21 cellular contexts compared by ENCODE assay signal in the genomic region with DNA sequence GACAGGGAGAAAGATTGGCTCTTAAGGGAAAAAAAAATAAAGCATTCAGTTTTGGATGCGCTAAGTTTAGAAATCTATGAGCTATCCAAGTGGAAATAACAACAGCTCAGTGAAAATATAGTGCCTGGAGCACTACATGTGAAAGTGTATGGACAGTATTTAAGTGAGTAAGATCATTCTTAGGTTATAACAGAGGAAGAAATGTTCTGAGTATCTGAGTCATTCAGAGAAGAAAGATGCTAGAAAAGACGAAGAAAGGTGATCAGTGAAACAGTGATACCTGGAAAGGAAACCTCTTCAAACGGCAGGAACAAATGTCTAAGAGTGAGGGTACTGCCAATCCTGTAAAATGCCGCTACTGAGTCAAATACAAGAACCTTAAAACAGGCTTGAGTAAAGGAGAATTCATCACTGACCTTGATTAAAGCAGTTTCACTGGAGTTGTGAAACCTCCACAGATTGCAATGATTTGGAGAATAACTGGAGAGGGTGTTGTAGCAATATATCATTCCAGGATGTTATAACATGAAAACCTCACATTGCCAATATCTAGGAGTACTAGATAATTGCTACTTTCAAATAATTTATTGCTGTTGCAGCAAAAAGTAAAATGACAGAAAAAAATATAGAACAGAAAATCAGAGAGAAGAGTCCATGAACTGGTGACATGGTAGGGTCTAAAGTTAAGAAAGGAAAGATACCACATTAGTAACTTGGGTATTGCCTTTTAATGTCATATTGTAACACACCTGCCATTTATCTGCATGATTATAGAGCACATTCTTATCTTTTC.
"Had no signal": no experiment of that assay in that cellular context is flagged by ENCODE, and none has a peak within 500 bp of the region (broad histone marks: within the 10 kb centered on the region; RNA-seq: fewer than 3 reads in every experiment).

No MANE protein-coding gene starts in this region.

- H3K27ac ChIP-seq: dorsolateral prefrontal cortex, hepatocyte, neural progenitor cell, ovary had no signal

- H3K9me3 ChIP-seq: ovary had no signal

- DNase-seq: cortex of kidney; dorsolateral prefrontal cortex; effector CD8-positive, alpha-beta T cell; head of caudate nucleus; kidney; left cardiac atrium; left ventricle myocardium superior; mesenchymal stem cell; midbrain; nucleus accumbens; ovary; right cardiac atrium; stimulated activated CD4-positive, alpha-beta T cell treated with anti-CD3 and anti-CD28 coated beads, Interleukin-2, amount 100 ng/mL, for 48 hours; stimulated activated naive CD4-positive, alpha-beta T cell treated with Interleukin-2 at 50 U/mL for 16 hours had no signal

- H3K4me2 ChIP-seq: hepatocyte, neural progenitor cell, smooth muscle cell had no signal

- ATAC-seq: esophagus mucosa; left cardiac atrium; left ventricle myocardium superior; natural killer cell treated with Interleukin-12 subunit alpha and Interleukin-12 subunit beta and Interleukin-15 and Interleukin-18, amount 100 ng/mL, for 72 hours; right cardiac atrium had no signal

- H3K4me3 ChIP-seq: dorsolateral prefrontal cortex, hepatocyte, lung, neural progenitor cell, ovary, smooth muscle cell had no signal

- H3K9ac ChIP-seq: neural progenitor cell had no signal

- H3K79me2 ChIP-seq: hepatocyte had no signal

- FAIRE-seq: kidney, urothelium cell line had no signal

- H3K36me3 ChIP-seq: neural progenitor cell, ovary had no signal

- H2AFZ ChIP-seq: hepatocyte, neural progenitor cell had no signal

- H3K27me3 ChIP-seq: dorsolateral prefrontal cortex, hepatocyte, neural progenitor cell, ovary had no signal
